In genomic region chr6:135299256-135299655, GRCh38 we compare ENCODE assay signal across 17 cellular contexts.
DNase-seq lines count a peak whose midpoint lies in the region; ATAC-seq and TF ChIP-seq lines count a peak whose summit lies in the region.
"Had no signal": no experiment of that assay in that cellular context is flagged by ENCODE, and none has a peak within 500 bp of the region (broad histone marks: within the 10 kb centered on the region; RNA-seq: fewer than 3 reads in every experiment).

No MANE protein-coding gene starts in this region.

- peak overlapping the region; percentile 10 for H2AFZ ChIP-seq in ACC112 (ENCODE audit: low read length, unreplicated experiment)
- H2AFZ ChIP-seq in H9 (ENCODE audit: low read length), result no peak overlapping the region

- H3K36me3 ChIP-seq in ACC112 (ENCODE audit: insufficient read depth, low read length), result peaks cover 15% of the 10 kb centered on the region; the same call in 1 of the 2 replicates

- H3K4me1 ChIP-seq in ACC112 (ENCODE audit: control insufficient read depth, insufficient read depth, low read length, unreplicated experiment) (peaks cover 20% of the 10 kb centered on the region), H9 (ENCODE audit: insufficient read depth, low read length) (no peaks in the 10 kb centered on the region)

- H2BK12ac ChIP-seq in H9 (ENCODE audit: insufficient read length, low read depth, low read length), result no peak overlapping the region

- no peak overlapping the region for H2BK20ac ChIP-seq in H9 (ENCODE audit: low read depth, low read length, poor library complexity, severe bottlenecking)

- no peak overlapping the region for H3T11ph ChIP-seq in H9 (ENCODE audit: low read length)

- no peak overlapping the region for H2BK5ac ChIP-seq in H9 (ENCODE audit: insufficient read length, low read length)

- no peak overlapping the region for H4K91ac ChIP-seq in H9 (ENCODE audit: insufficient read length, low read depth, low read length)

- H3K79me1 ChIP-seq in H9 (ENCODE audit: insufficient read depth, low read depth, low read length, poor library complexity, severe bottlenecking), result no peaks in the 10 kb centered on the region

- H3K4me2 ChIP-seq in H9 (ENCODE audit: insufficient read depth, insufficient read length, low read length), result no peak overlapping the region

- no peak overlapping the region for H2AK5ac ChIP-seq in H9 (ENCODE audit: insufficient read length, low read length)

- H4K8ac ChIP-seq in H9 (replicated peaks; ENCODE audit: insufficient read length, low read depth, low read length), result no peak overlapping the region

- no CpG with 5 or more reads among the region's 2 CpGs for WGBS in H9 (ENCODE audit: extremely low coverage, insufficient read length, low lambda C conversion rate)

- no peaks in the 10 kb centered on the region for H3K23me2 ChIP-seq in H9 (ENCODE audit: insufficient read length, low read depth, low read length, poor library complexity, severe bottlenecking)

- no peaks in the 10 kb centered on the region for H3K9me3 ChIP-seq in H9 (ENCODE audit: control insufficient read depth, low read depth, low read length)

- H4K20me1 ChIP-seq in H9 (ENCODE audit: control insufficient read depth, insufficient read depth, insufficient read length), result no peaks in the 10 kb centered on the region

- H3K4ac ChIP-seq in H9 (ENCODE audit: low read depth, low read length), result no peak overlapping the region

- H3K4me3 Mint-ChIP-seq in HFFc6 (no peak overlapping the region), H9 (no peak overlapping the region)
- H3K4me3 Mint-ChIP-seq: neural crest cell had no signal

- H3K4me1 Mint-ChIP-seq in HFFc6 (ENCODE audit: low read depth), result peaks cover 42% of the 10 kb centered on the region
- H3K4me1 Mint-ChIP-seq in H9, result peaks cover 4 to 6% of the 10 kb centered on the region in 2 experiments; a peak in 3 of 4 replicates
- H3K4me1 Mint-ChIP-seq: neural crest cell had no signal

- no peak overlapping the region for H3K18ac ChIP-seq in H9 (ENCODE audit: insufficient read length, low read depth, low read length)

- H3K79me2 ChIP-seq in ACC112 (ENCODE audit: control insufficient read depth, insufficient read depth, low read length, unreplicated experiment), result no peaks in the 10 kb centered on the region
- H3K79me2 ChIP-seq in H9 (ENCODE audit: insufficient read depth, low read length), result no peaks in the 10 kb centered on the region

- H4K5ac ChIP-seq in H9 (ENCODE audit: insufficient read length, low read depth, low read length), result no peak overlapping the region

- H3K9me3 Mint-ChIP-seq in HFFc6 (peaks cover 4% of the 10 kb centered on the region), H9 (no peaks in the 10 kb centered on the region)

- TF ChIP-seq CTCF in HFFc6 (IDR thresholded peaks at IDR 0.05) (no peak), fibroblast of mammary gland (conservative IDR thresholded peaks at IDR 0.05; ENCODE audit: control insufficient read depth, insufficient read depth, low read depth, low read length) (no peak), H9 (conservative IDR thresholded peaks at IDR 0.05) (no peak)

- H3K36me3 Mint-ChIP-seq in HFFc6 (ENCODE audit: low read depth) (peaks cover 48% of the 10 kb centered on the region), H9 (ENCODE audit: insufficient read depth in 1 of 3, low read depth in 3 of 3) (peaks cover 0 to 4% (median 0%) of the 10 kb centered on the region in 3 experiments; a peak in 1 of 7 replicates)

- H3K27me3 Mint-ChIP-seq in HFFc6 (ENCODE audit: insufficient read depth) (no peaks in the 10 kb centered on the region), H9 (ENCODE audit: low read depth) (no peaks in the 10 kb centered on the region)

- ATAC-seq in SK-N-SH treated with all-trans-retinoic acid at 6 μM for 48 hours (peak; percentile 57), HG03159 (IDR thresholded peaks at IDR 0.05; ENCODE audit: unreplicated experiment) (no peak), HG03565 (IDR thresholded peaks at IDR 0.05; ENCODE audit: unreplicated experiment) (no peak)

- no peaks in the 10 kb centered on the region for H3K27me3 ChIP-seq in ACC112 (ENCODE audit: insufficient read depth, low read length)
- no peaks in the 10 kb centered on the region for H3K27me3 ChIP-seq in H9 (ENCODE audit: insufficient read depth, low read length)

- H3K56ac ChIP-seq in H9 (ENCODE audit: insufficient read length, low read depth, low read length), result no peak overlapping the region

- no peak overlapping the region for H2BK15ac ChIP-seq in H9 (ENCODE audit: low read depth, low read length)

- peak overlapping the region; percentile 54 for H3K27ac ChIP-seq in ACC112 (ENCODE audit: low read depth, low read length)
- H3K27ac ChIP-seq in H9 (ENCODE audit: insufficient read length, low read depth, low read length), result no peak overlapping the region

- peak; percentile 47 for DNase-seq in HFFc6
- DNase-seq in fibroblast of mammary gland (ENCODE audit: low read depth), result peak; percentile 51
- no peak for DNase-seq in H9
- DNase-seq in HuH-7.5 (ENCODE audit: low spot score), result no peak
- DNase-seq: activated CD4-positive, alpha-beta T cell treated with anti-CD3 and anti-CD28 coated beads, Interleukin-2, amount 50 U/mL, for 1 hour; AML-193; amniotic stem cell; cortex of kidney; mesenchymal stem cell; NCI-H1436; NCI-H446; T1000 had no signal

- H3K9ac ChIP-seq in H9 (ENCODE audit: extremely low read depth, insufficient read length, low read length), result no peak overlapping the region

- no peak overlapping the region for H3K14ac ChIP-seq in H9 (ENCODE audit: insufficient read depth, low read length)

- no peak overlapping the region for H2BK120ac ChIP-seq in H9 (ENCODE audit: low read depth, low read length, poor library complexity, severe bottlenecking)

- H3K27ac Mint-ChIP-seq in HFFc6 (peak overlapping the region; percentile 50), H9 (no peak overlapping the region)

- H3K4me3 ChIP-seq in ACC112 (ENCODE audit: low read depth, low read length) (no peak overlapping the region), fibroblast of mammary gland (ENCODE audit: control insufficient read depth, low read depth, low read length) (no peak overlapping the region)

- no peak overlapping the region for H3K23ac ChIP-seq in H9 (ENCODE audit: insufficient read length, low read depth, low read length)

TF ChIP-seq in SK-N-SH treated with all-trans-retinoic acid at 6 μM for 48 hours, 23 proteins besides CTCF, POLR2A, EP300 and RAD21:
- no peak for TF ChIP-seq ISL1 (CRISPR knock-in tag; IDR thresholded peaks at IDR 0.05)

Comparison
In these comparisons a context has a peak if more than half of its experiments do, and no peak if none do; other contexts are left out.
1. DNase-seq: peak in HFFc6 (single experiment) and fibroblast of mammary gland (single experiment); none in H9 (single experiment) and HuH-7.5 (single experiment).